ENCODE assay signal across 25 cellular contexts in genomic region chr6:122116105-122116504, GRCh38.
"Had no signal": no experiment of that assay in that cellular context is flagged by ENCODE, and none has a peak within 500 bp of the region (broad histone marks: within the 10 kb centered on the region; RNA-seq: fewer than 3 reads in every experiment).

No MANE protein-coding gene starts in this region.

- H3K27me3 Mint-ChIP-seq: activated CD8-positive, alpha-beta memory T cell treated with anti-CD3 and anti-CD28 coated beads, Interleukin-2, amount 10 ng/mL, durations not matched to agents 7 days and 5 days; effector memory CD8-positive, alpha-beta T cell; memory B cell had no signal

- DNase-seq: activated CD4-positive, alpha-beta T cell treated with anti-CD3 and anti-CD28 coated beads for 1 hour; activated CD8-positive, alpha-beta memory T cell treated with anti-CD3 and anti-CD28 coated beads, Interleukin-2, amount 10 ng/mL, durations not matched to agents 7 days and 5 days; activated CD8-positive, alpha-beta T cell treated with anti-CD3 and anti-CD28 coated beads, Interleukin-2, amount 10 ng/mL, durations not matched to agents 7 days and 5 days; activated naive CD4-positive, alpha-beta T cell; activated T-cell treated with anti-CD3 and anti-CD28 coated beads, Interleukin-2, amount 50 U/mL, for 48 hours; adrenal gland; brain microvascular endothelial cell; caudate nucleus; cortex of kidney; effector memory CD8-positive, alpha-beta T cell; erythroblast; glutamatergic neuron; islet precursor cell; left cardiac atrium; midbrain; natural killer cell; posterior cingulate gyrus; right lobe of liver; stimulated activated CD4-positive, alpha-beta T cell treated with anti-CD3 and anti-CD28 coated beads, Interleukin-12 subunit alpha, Interleukin-12 subunit beta, amount 100 ng/mL, for 4 hours; stimulated activated CD4-positive, alpha-beta T cell treated with anti-CD3 and anti-CD28 coated beads, Interleukin-4, amount 100 ng/mL, for 1 hour; stimulated activated naive CD8-positive, alpha-beta T cell treated with anti-CD3 and anti-CD28 coated beads, Interleukin-15, Interleukin-2, amounts not matched to agents 100 U/mL and 50 U/mL, for 24 hours; T-helper 2 cell; trophoblast cell had no signal

- H3K4me3 Mint-ChIP-seq: activated CD8-positive, alpha-beta memory T cell treated with anti-CD3 and anti-CD28 coated beads, Interleukin-2, amount 10 ng/mL, durations not matched to agents 7 days and 5 days; activated CD8-positive, alpha-beta T cell treated with anti-CD3 and anti-CD28 coated beads, Interleukin-2, amount 10 ng/mL, durations not matched to agents 7 days and 5 days; activated naive CD8-positive, alpha-beta T cell; effector memory CD8-positive, alpha-beta T cell; memory B cell; natural killer cell had no signal

- H3K36me3 Mint-ChIP-seq: activated CD8-positive, alpha-beta memory T cell treated with anti-CD3 and anti-CD28 coated beads, Interleukin-2, amount 10 ng/mL, durations not matched to agents 7 days and 5 days; activated naive CD8-positive, alpha-beta T cell; memory B cell; natural killer cell had no signal

- H3K27ac Mint-ChIP-seq: activated CD8-positive, alpha-beta memory T cell treated with anti-CD3 and anti-CD28 coated beads, Interleukin-2, amount 10 ng/mL, durations not matched to agents 7 days and 5 days; activated CD8-positive, alpha-beta T cell treated with anti-CD3 and anti-CD28 coated beads, Interleukin-2, amount 10 ng/mL, durations not matched to agents 7 days and 5 days; activated naive CD8-positive, alpha-beta T cell; effector memory CD8-positive, alpha-beta T cell; memory B cell; natural killer cell had no signal

- H3K4me1 Mint-ChIP-seq: activated CD8-positive, alpha-beta memory T cell treated with anti-CD3 and anti-CD28 coated beads, Interleukin-2, amount 10 ng/mL, durations not matched to agents 7 days and 5 days; memory B cell; natural killer cell had no signal

- ATAC-seq: activated CD8-positive, alpha-beta memory T cell treated with anti-CD3 and anti-CD28 coated beads, Interleukin-2, amount 10 ng/mL, durations not matched to agents 7 days and 5 days; activated CD8-positive, alpha-beta T cell treated with anti-CD3 and anti-CD28 coated beads, Interleukin-2, amount 10 ng/mL, durations not matched to agents 7 days and 5 days; effector memory CD8-positive, alpha-beta T cell; natural killer cell; stimulated activated naive CD8-positive, alpha-beta T cell treated with anti-CD3 and anti-CD28 coated beads, Interleukin-15, Interleukin-2, amounts not matched to agents 100 U/mL and 50 U/mL, for 24 hours had no signal
